In genomic region chr1:11655263-11656079, GRCh38 we compare ENCODE assay signal across 1 cellular context.
TF ChIP-seq lines count a peak whose summit lies in the region.

No MANE protein-coding gene starts in this region.

TF ChIP-seq in K562, 482 proteins besides CTCF, POLR2A, EP300 and RAD21:
- no peak for TF ChIP-seq KDM1A (IDR thresholded peaks at IDR 0.05)
- no peak for TF ChIP-seq ZNF212 (CRISPR knock-in tag; IDR thresholded peaks at IDR 0.05)
- no peak for TF ChIP-seq ARID1B (IDR thresholded peaks at IDR 0.05)
- no peak for TF ChIP-seq NUFIP1 (IDR thresholded peaks at IDR 0.05; ENCODE audit: partially characterized antibody)
- TF ChIP-seq ZNF407 (IDR thresholded peaks at IDR 0.05; ENCODE audit: low read depth), result no peak
- no peak for TF ChIP-seq NCOA1 (IDR thresholded peaks at IDR 0.05; ENCODE audit: low read depth)
- TF ChIP-seq TSC22D4 (tag; IDR thresholded peaks at IDR 0.05), result no peak
- TF ChIP-seq PCBP1 (IDR thresholded peaks at IDR 0.05; ENCODE audit: low read depth, low read length, poor library complexity, severe bottlenecking), result no peak
- TF ChIP-seq, protein P1, sequence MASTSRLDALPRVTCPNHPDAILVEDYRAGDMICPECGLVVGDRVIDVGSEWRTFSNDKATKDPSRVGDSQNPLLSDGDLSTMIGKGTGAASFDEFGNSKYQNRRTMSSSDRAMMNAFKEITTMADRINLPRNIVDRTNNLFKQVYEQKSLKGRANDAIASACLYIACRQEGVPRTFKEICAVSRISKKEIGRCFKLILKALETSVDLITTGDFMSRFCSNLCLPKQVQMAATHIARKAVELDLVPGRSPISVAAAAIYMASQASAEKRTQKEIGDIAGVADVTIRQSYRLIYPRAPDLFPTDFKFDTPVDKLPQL (IDR thresholded peaks at IDR 0.05; ENCODE audit: extremely low read depth, insufficient read length), result no peak
- no peak for TF ChIP-seq ZKSCAN3 (CRISPR knock-in tag; IDR thresholded peaks at IDR 0.05)
- TF ChIP-seq ZBTB1 (CRISPR knock-in tag; IDR thresholded peaks at IDR 0.05; ENCODE audit: borderline replicate concordance, low read depth), result no peak
- no peak for TF ChIP-seq U2AF1 (optimal IDR thresholded peaks at IDR 0.05; ENCODE audit: low read depth, low read length)
- TF ChIP-seq MAX (CRISPR knock-in tag; IDR thresholded peaks at IDR 0.05), result 0 out of 2 replicates have a peak, but pooled peaks have one; percentile 15
- no peak for TF ChIP-seq SNRNP70 (optimal IDR thresholded peaks at IDR 0.05; ENCODE audit: low read depth, low read length)
- TF ChIP-seq ZBTB33 (CRISPR knock-in tag; IDR thresholded peaks at IDR 0.05), result peak; percentile 85
- no peak for TF ChIP-seq DACH1 (IDR thresholded peaks at IDR 0.05; ENCODE audit: partially characterized antibody)
- no peak for TF ChIP-seq KAT7 (CRISPR knock-in tag; IDR thresholded peaks at IDR 0.05; ENCODE audit: borderline replicate concordance)
TF ChIP-seq in K562: peak in this region for 2.
